ENCODE assay signal across 8 cellular contexts in genomic region chr7:121329460-121330052, GRCh38. TPM values are rescaled to one million over a fixed set of nuclear protein-coding genes. Genes with fewer than 3 reads are reported as not detected.
DNase-seq lines count a peak whose midpoint lies in the region; ATAC-seq and TF ChIP-seq lines count a peak whose summit lies in the region.

No MANE protein-coding gene starts in this region.

- intact Hi-C loops in posterior vena cava (cut with DNase I): loop anchor here in 1 of 2 donors (5.0 kb wide), 1 partner anchor 922 kb away; no protein-coding TSS in a partner anchor

- TF ChIP-seq CTCF in Peyer's patch (IDR thresholded peaks at IDR 0.05) (no peak), endodermal cell (conservative IDR thresholded peaks at IDR 0.05) (peak; percentile 53), nephron (IDR thresholded peaks at IDR 0.05; ENCODE audit: unreplicated experiment in 3 of 3) (no peak)

- ATAC-seq in HG02798 (IDR thresholded peaks at IDR 0.05; ENCODE audit: poor library complexity, unreplicated experiment): peak; percentile 65

- H3K36me3 Mint-ChIP-seq in endodermal cell (ENCODE audit: low read depth) (no peaks in the 10 kb centered on the region), nephron (ENCODE audit: low read depth) (no peaks in the 10 kb centered on the region)

- peaks cover 14% of the 10 kb centered on the region for H3K4me1 Mint-ChIP-seq in endodermal cell
- peaks cover 19% of the 10 kb centered on the region for H3K4me1 Mint-ChIP-seq in nephron

- no peak overlapping the region for H3K27ac Mint-ChIP-seq in endodermal cell
- no peak overlapping the region for H3K27ac Mint-ChIP-seq in nephron

- DNase-seq in stimulated activated CD4-positive, alpha-beta T cell treated with anti-CD3 and anti-CD28 coated beads, Interleukin-1b, Interleukin-23, amount 100 ng/mL, for 48 hours: peak; percentile 24
- no peak for DNase-seq in stimulated activated CD4-positive, alpha-beta T cell treated with anti-CD3 and anti-CD28 coated beads, Interleukin-4, amount 100 ng/mL, for 4 hours
- DNase-seq in Peyer's patch: peak in 2 of 3 donors; percentile 32 to 66
- DNase-seq in endodermal cell: peak; percentile 87
- DNase-seq in posterior vena cava (ENCODE audit: low spot score): no peak
- DNase-seq in activated effector memory CD4-positive, alpha-beta T cell treated with Interleukin-2 at 50 U/mL for 16 hours: no peak

- H3K27ac ChIP-seq in Peyer's patch: peak overlapping the region in 1 of 4 donors; percentile 52
- H3K27ac ChIP-seq in endodermal cell (ENCODE audit: low read depth, low read length): no peak overlapping the region

- no peak overlapping the region for H3K9ac ChIP-seq in endodermal cell (ENCODE audit: extremely low read depth, low read length, poor library complexity, severe bottlenecking)

- H3K4me3 Mint-ChIP-seq in endodermal cell: peak overlapping the region; percentile 63
- H3K4me3 Mint-ChIP-seq in nephron: peak overlapping the region; percentile 78 to 87 (median 82)

- TF ChIP-seq POLR2A in Peyer's patch (IDR thresholded peaks at IDR 0.05): no peak

- H3K36me3 ChIP-seq in Peyer's patch (no peaks in the 10 kb centered on the region), endodermal cell (ENCODE audit: control insufficient read depth, insufficient read depth, low read length) (no peaks in the 10 kb centered on the region)

- peaks cover 0 to 21% of the 10 kb centered on the region in 2 donors for H3K27me3 ChIP-seq in Peyer's patch
- H3K27me3 ChIP-seq in endodermal cell (ENCODE audit: control insufficient read depth, insufficient read depth, low read length, poor library complexity, severe bottlenecking): peaks cover 51% of the 10 kb centered on the region

- peaks cover 0 to 21% (median 3%) of the 10 kb centered on the region in 4 donors for H3K4me1 ChIP-seq in Peyer's patch
- H3K4me1 ChIP-seq in endodermal cell (ENCODE audit: control insufficient read depth, insufficient read depth, low read length): no peaks in the 10 kb centered on the region

- H3K9me3 Mint-ChIP-seq in endodermal cell: no peaks in the 10 kb centered on the region
- H3K9me3 Mint-ChIP-seq in nephron: no peaks in the 10 kb centered on the region

- no peaks in the 10 kb centered on the region for H3K9me3 ChIP-seq in Peyer's patch
- H3K9me3 ChIP-seq in endodermal cell (ENCODE audit: control insufficient read depth, low read length): no peaks in the 10 kb centered on the region

- H3K4me3 ChIP-seq in Peyer's patch (peak overlapping the region; percentile 34 to 52 (median 38)), endodermal cell (ENCODE audit: low read length) (peak overlapping the region; percentile 83)

- WGBS in endodermal cell (ENCODE audit: insufficient coverage in 1 of 2, insufficient read length in 1 of 2), 2 experiments: 5 to 8% methylated on average over 24 to 34 of the region's 34 CpGs

- peaks cover 57% of the 10 kb centered on the region for H3K27me3 Mint-ChIP-seq in endodermal cell (ENCODE audit: insufficient read depth)
- peaks cover 50% of the 10 kb centered on the region for H3K27me3 Mint-ChIP-seq in nephron (ENCODE audit: low read depth)

RNA-seq across cellular contexts. Expression of gene WNT16, which starts 0.8 kb away (rescaled TPM):
- total RNA-seq in Peyer's patch: not detected
- total RNA-seq in endodermal cell: under 1 TPM; 0.57 to 0.93 TPM
- polyA plus RNA-seq in endodermal cell (2013, experiment 1 of 2): 0.18 TPM
- not detected for polyA plus RNA-seq in endodermal cell (2013, experiment 2 of 2)
- not detected for total RNA-seq in posterior vena cava

Comparison
In these comparisons a context has a peak if more than half of its experiments do, and no peak if none do; other contexts are left out.
1. DNase-seq: peak in stimulated activated CD4-positive, alpha-beta T cell treated with anti-CD3 and anti-CD28 coated beads, Interleukin-1b, Interleukin-23, amount 100 ng/mL, for 48 hours (single experiment), Peyer's patch (2 of 3) and endodermal cell (single experiment); none in stimulated activated CD4-positive, alpha-beta T cell treated with anti-CD3 and anti-CD28 coated beads, Interleukin-4, amount 100 ng/mL, for 4 hours (0 of 2), posterior vena cava (single experiment) and activated effector memory CD4-positive, alpha-beta T cell treated with Interleukin-2 at 50 U/mL for 16 hours (single experiment).